8 cellular contexts compared by ENCODE assay signal in the genomic region with DNA sequence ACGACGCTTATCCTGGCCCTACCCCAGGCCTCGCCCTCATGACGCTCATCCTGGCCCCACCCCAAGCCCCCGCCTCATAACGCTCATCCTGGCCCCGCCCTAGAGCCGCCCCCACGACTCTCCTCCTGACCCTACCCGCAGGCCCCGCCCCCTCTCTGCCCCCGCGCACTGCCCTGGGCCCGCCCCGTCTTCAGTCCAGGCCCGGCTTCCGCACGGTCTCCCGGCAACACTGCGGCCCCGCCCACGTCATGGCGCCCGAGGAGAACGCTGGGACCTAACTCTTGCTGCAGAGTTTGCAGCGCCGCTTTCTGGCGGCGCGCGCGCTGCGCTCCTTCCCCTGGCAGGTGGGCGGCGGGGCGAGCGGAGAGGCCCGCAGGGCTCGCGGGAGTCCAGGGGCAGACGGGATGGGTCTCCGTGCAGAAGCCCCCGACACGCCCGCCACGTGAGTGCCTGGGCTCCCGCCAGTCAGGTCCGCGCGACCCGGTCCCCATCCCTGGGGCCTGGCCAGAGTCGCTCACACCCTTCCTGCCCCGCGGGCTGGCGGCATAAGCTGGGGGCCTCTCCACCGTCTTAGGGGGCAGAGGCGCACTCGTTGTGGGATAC. TPM values are rescaled to one million over a fixed set of nuclear protein-coding genes. Genes with fewer than 3 reads are reported as not detected.
DNase-seq lines count a peak whose midpoint lies in the region; ATAC-seq and TF ChIP-seq lines count a peak whose summit lies in the region.

No MANE protein-coding gene starts in this region.

- H3K9me3 ChIP-seq in HUES64 (ENCODE audit: insufficient read depth, low read depth, low read length) (no peaks in the 10 kb centered on the region), fibroblast of lung (ENCODE audit: control insufficient read depth, insufficient read depth, low read depth, low read length) (no peaks in the 10 kb centered on the region)

- H3K27me3 ChIP-seq in HUES64 (ENCODE audit: insufficient read depth, low read length) (peaks cover 2% of the 10 kb centered on the region; the same call in 1 of the 2 replicates), fibroblast of lung (ENCODE audit: control insufficient read depth, insufficient read depth, low read length) (no peaks in the 10 kb centered on the region)

- H3K4me1 ChIP-seq in HUES64 (ENCODE audit: insufficient read depth, low read length) (no peaks in the 10 kb centered on the region), fibroblast of lung (ENCODE audit: control insufficient read depth, extremely low read depth, insufficient read depth, low read length) (no peaks in the 10 kb centered on the region)

- no peaks in the 10 kb centered on the region for H3K27me3 Mint-ChIP-seq in activated T-cell treated with anti-CD3 and anti-CD28 coated beads, Interleukin-2, amount 50 U/mL, for 24 hours
- H3K27me3 Mint-ChIP-seq in naive thymus-derived CD8-positive, alpha-beta T cell = no peaks in the 10 kb centered on the region

- H3K36me3 ChIP-seq in HUES64 (ENCODE audit: insufficient read depth, low read length) = no peaks in the 10 kb centered on the region
- H3K36me3 ChIP-seq in fibroblast of lung (ENCODE audit: control insufficient read depth, insufficient read depth, low read length) = no peaks in the 10 kb centered on the region

- no peaks in the 10 kb centered on the region for H3K9me3 Mint-ChIP-seq in activated T-cell treated with anti-CD3 and anti-CD28 coated beads, Interleukin-2, amount 50 U/mL, for 24 hours
- no peaks in the 10 kb centered on the region for H3K9me3 Mint-ChIP-seq in naive thymus-derived CD8-positive, alpha-beta T cell

- H3K9ac ChIP-seq in HUES64 (ENCODE audit: low read depth, low read length) (peak overlapping the region; percentile 75), fibroblast of lung (ENCODE audit: insufficient read depth, low read length) (peak overlapping the region; percentile 99)

- peak overlapping the region; percentile 92 for H3K27ac Mint-ChIP-seq in activated T-cell treated with anti-CD3 and anti-CD28 coated beads, Interleukin-2, amount 50 U/mL, for 24 hours
- H3K27ac Mint-ChIP-seq in naive thymus-derived CD8-positive, alpha-beta T cell = peak overlapping the region; percentile 82 to 99 (median 96)

- H4K20me1 ChIP-seq in fibroblast of lung (ENCODE audit: control insufficient read depth, extremely low read depth, insufficient read depth, low read length) = no peaks in the 10 kb centered on the region

- no peak for TF ChIP-seq CTCF in fibroblast of lung (conservative IDR thresholded peaks at IDR 0.05 in 1 of 2, IDR thresholded peaks at IDR 0.05 in 1 of 2; ENCODE audit: low read depth in 1 of 2, low read length in 2 of 2)

- ATAC-seq in GM21529 (IDR thresholded peaks at IDR 0.05; ENCODE audit: unreplicated experiment) = peak; percentile 71
- ATAC-seq in naive thymus-derived CD8-positive, alpha-beta T cell = peak; percentile 81 to 89

- H2AFZ ChIP-seq in fibroblast of lung (ENCODE audit: low read length) = no peak overlapping the region

- H3K4me3 ChIP-seq in HUES64 (ENCODE audit: low read length) (peak overlapping the region; percentile 63), fibroblast of lung (replicated peaks in 1 of 4; ENCODE audit: control extremely low read depth in 1 of 4, insufficient read depth in 1 of 4, low read depth in 3 of 4, low read length in 4 of 4) (peak overlapping the region; percentile 65 to 80 (median 74))

- peak overlapping the region; percentile 77; the same call in 1 of the 2 replicates for H3K27ac ChIP-seq in HUES64 (ENCODE audit: low read depth, low read length)
- peak overlapping the region; percentile 95 for H3K27ac ChIP-seq in fibroblast of lung (ENCODE audit: insufficient read depth, low read length)
- peak overlapping the region; percentile 69 for H3K27ac ChIP-seq in substantia nigra (ENCODE audit: low read depth, low read length, poor library complexity, severe bottlenecking)

- no peaks in the 10 kb centered on the region for H3K79me2 ChIP-seq in fibroblast of lung (ENCODE audit: control insufficient read depth, insufficient read depth, low read length)

- POLR2A ChIA-PET in naive thymus-derived CD8-positive, alpha-beta T cell (lab: Charles Lee) = interaction anchor here (0.7 kb wide), 1 partner anchor 74 kb away, joined by 3 read pairs; no protein-coding TSS in a partner anchor

- peaks cover 26% of the 10 kb centered on the region for H3K4me1 Mint-ChIP-seq in activated T-cell treated with anti-CD3 and anti-CD28 coated beads, Interleukin-2, amount 50 U/mL, for 24 hours (ENCODE audit: low read depth)
- peaks cover 5 to 17% (median 14%) of the 10 kb centered on the region in 4 donors for H3K4me1 Mint-ChIP-seq in naive thymus-derived CD8-positive, alpha-beta T cell

- WGBS in HUES64 = under 1% methylated on average over 57 of the region's 58 CpGs

- peaks cover 20% of the 10 kb centered on the region for H3K36me3 Mint-ChIP-seq in activated T-cell treated with anti-CD3 and anti-CD28 coated beads, Interleukin-2, amount 50 U/mL, for 24 hours (ENCODE audit: low read depth)
- no peaks in the 10 kb centered on the region for H3K36me3 Mint-ChIP-seq in naive thymus-derived CD8-positive, alpha-beta T cell

- H3K4me2 ChIP-seq in fibroblast of lung (ENCODE audit: extremely low read depth, insufficient read depth, low read length) = peak overlapping the region; percentile 49

- peak overlapping the region; percentile 88 for H3K4me3 Mint-ChIP-seq in activated T-cell treated with anti-CD3 and anti-CD28 coated beads, Interleukin-2, amount 50 U/mL, for 24 hours
- peak overlapping the region; percentile 87 to 94 (median 89) for H3K4me3 Mint-ChIP-seq in naive thymus-derived CD8-positive, alpha-beta T cell

- DNase-seq in EL (peak; percentile 95), NOMO-1 treated with DMSO at 0.1 percent for 48 hours (lab: John Stamatoyannopoulos, UW; ENCODE audit: unreplicated experiment) (peak; percentile 88), fibroblast of lung (ENCODE audit: low read depth in 2 of 2) (peak; percentile 90 to 96), substantia nigra (lab: John Stamatoyannopoulos, UW) (peak in 48 of 49 donors; percentile 75 to 100 (median 98))
- DNase-seq in activated T-cell treated with anti-CD3 and anti-CD28 coated beads, Interleukin-2, amount 50 U/mL, for 24 hours = no peak
- peak in 8 of 10 donors; percentile 89 to 99 (median 96) for DNase-seq in naive thymus-derived CD8-positive, alpha-beta T cell

RNA-seq across cellular contexts. Expression of a gene that starts 52.5 kb away (rescaled TPM):
- not detected for polyA plus RNA-seq in HUES64 (2013, experiment 1 of 2)
- not detected for polyA plus RNA-seq in HUES64 (2013, experiment 2 of 2)
- total RNA-seq in fibroblast of lung = not detected in 2 replicates
- polyA plus RNA-seq in fibroblast of lung = not detected in 2 replicates
- not detected in 2 replicates for polyA plus RNA-seq in fibroblast of lung (2012)
- not detected in 2 replicates for polyA minus RNA-seq in fibroblast of lung (ENCODE audit: low replicate concordance)
- not detected for total RNA-seq in naive thymus-derived CD8-positive, alpha-beta T cell
- not detected for polyA plus RNA-seq in naive thymus-derived CD8-positive, alpha-beta T cell
